ENCODE assay signal across 9 cellular contexts in genomic region chr12:53365245-53365904, GRCh38. TPM values are rescaled to one million over a fixed set of nuclear protein-coding genes. Genes with fewer than 3 reads are reported as not detected.
DNase-seq lines count a peak whose midpoint lies in the region; ATAC-seq and TF ChIP-seq lines count a peak whose summit lies in the region.
"Had no signal": no experiment of that assay in that cellular context is flagged by ENCODE, and none has a peak within 500 bp of the region (broad histone marks: within the 10 kb centered on the region; RNA-seq: fewer than 3 reads in every experiment).

No MANE protein-coding gene starts in this region.

- WGBS in IMR-90 (ENCODE audit: extremely low coverage in 2 of 2, insufficient read length in 1 of 2), 2 experiments, result 100% methylated on average over 2 of the region's 4 CpGs; no CpG with 5 or more reads in 1 of the 2 experiments
- 68 to 75% methylated on average over 4 of the region's 4 CpGs for WGBS in body of pancreas, 2 donors
- WGBS in mesenchymal stem cell, result 80% methylated on average over 4 of the region's 4 CpGs

- H4K20me1 ChIP-seq in IMR-90 (ENCODE audit: insufficient read depth, low read length), result no peaks in the 10 kb centered on the region

- TF ChIP-seq RAD21 in IMR-90 (IDR thresholded peaks at IDR 0.05; ENCODE audit: low read length), result no peak

- peak; percentile 20 for DNase-seq in AG08395 (ENCODE audit: low spot score)
- DNase-seq in IMR-90, result peak; percentile 49
- DNase-seq in body of pancreas, result peak in 1 of 4 donors; percentile 36
- peak; percentile 55 for DNase-seq in mesenchymal stem cell
- no peak for DNase-seq in NK-92 (lab: John Stamatoyannopoulos, UW; ENCODE audit: unreplicated experiment)
- DNase-seq: NCI-H1694 treated with DMSO at 0.1 percent for 48 hours had no signal

- TF ChIP-seq POLR2A in IMR-90 (IDR thresholded peaks at IDR 0.05; ENCODE audit: low read depth, low read length), result no peak
- peak in 1 of 3 donors; percentile 14 for TF ChIP-seq POLR2A in body of pancreas (IDR thresholded peaks at IDR 0.05)

- H3K9me3 ChIP-seq in IMR-90 (ENCODE audit: control insufficient read depth, insufficient read depth, low read length) (no peaks in the 10 kb centered on the region), body of pancreas (no peaks in the 10 kb centered on the region), mesenchymal stem cell (ENCODE audit: control insufficient read depth, low read length) (no peaks in the 10 kb centered on the region)

- no peak overlapping the region for H4K5ac ChIP-seq in IMR-90 (ENCODE audit: low read depth, low read length)

- H3K23ac ChIP-seq in IMR-90 (ENCODE audit: low read depth, low read length), result no peak overlapping the region
- H3K23ac ChIP-seq in mesenchymal stem cell (ENCODE audit: low read length in 2 of 2), result no peak overlapping the region

- H3K9ac ChIP-seq in IMR-90 (ENCODE audit: low read depth, low read length) (no peak overlapping the region), mesenchymal stem cell (ENCODE audit: low read length) (no peak overlapping the region)

- peak overlapping the region; percentile 88 for H2AFZ ChIP-seq in IMR-90 (replicated peaks; ENCODE audit: low read length, poor library complexity)
- H2AFZ ChIP-seq in mesenchymal stem cell (ENCODE audit: low read depth, low read length), result no peak overlapping the region

- no peak overlapping the region for H4K91ac ChIP-seq in IMR-90 (ENCODE audit: insufficient read depth, low read depth, low read length)
- no peak overlapping the region for H4K91ac ChIP-seq in mesenchymal stem cell (ENCODE audit: low read length)

- no peak overlapping the region for H3K4me2 ChIP-seq in IMR-90 (ENCODE audit: low read depth, low read length)
- H3K4me2 ChIP-seq in mesenchymal stem cell (ENCODE audit: low read length, poor library complexity, severe bottlenecking), result no peak overlapping the region

- no peak overlapping the region for H3K56ac ChIP-seq in IMR-90 (ENCODE audit: extremely low read depth, insufficient read depth, low read length)

- H2BK120ac ChIP-seq in IMR-90 (ENCODE audit: low read depth, low read length), result no peak overlapping the region
- no peak overlapping the region for H2BK120ac ChIP-seq in mesenchymal stem cell (ENCODE audit: low read depth, low read length)

- no peak overlapping the region for H2AK5ac ChIP-seq in IMR-90 (ENCODE audit: low read depth, low read length)
- H2AK5ac ChIP-seq in mesenchymal stem cell (ENCODE audit: low read length, severe bottlenecking), result no peak overlapping the region

- H3K18ac ChIP-seq in IMR-90 (ENCODE audit: low read depth, low read length) (no peak overlapping the region), mesenchymal stem cell (ENCODE audit: low read depth in 1 of 2, low read length in 2 of 2) (peak overlapping the region in 1 of 2 experiments; percentile 62)

- H2BK12ac ChIP-seq in mesenchymal stem cell (ENCODE audit: low read length in 2 of 2), result peak overlapping the region; percentile 77 to 92

- H3K4ac ChIP-seq in IMR-90 (ENCODE audit: low read depth, low read length) (0 out of 2 replicates have a peak overlapping the region, but pooled peaks have one; percentile 8), mesenchymal stem cell (ENCODE audit: low read depth in 1 of 2, low read length in 2 of 2) (peak overlapping the region in 1 of 2 experiments; percentile 7)

- no TSS peak for BruUV-seq in IMR-90 (replicated peaks; lab: Mats Ljungman, UMichigan)

- H2BK15ac ChIP-seq in IMR-90 (ENCODE audit: low read depth, low read length) (no peak overlapping the region), mesenchymal stem cell (ENCODE audit: low read depth, poor library complexity, severe bottlenecking) (peak overlapping the region; percentile 23)

- peak overlapping the region; percentile 5; the same call in 1 of the 2 replicates for H2BK20ac ChIP-seq in IMR-90 (ENCODE audit: low read depth, low read length)

- H3K4me1 ChIP-seq in IMR-90 (ENCODE audit: control insufficient read depth, insufficient read depth, low read length) (peaks cover 2% of the 10 kb centered on the region; the same call in 1 of the 2 replicates), body of pancreas (peaks cover 15% of the 10 kb centered on the region), mesenchymal stem cell (ENCODE audit: control insufficient read depth, insufficient read depth, low read depth, low read length) (peaks cover 3% of the 10 kb centered on the region)

- no peaks in the 10 kb centered on the region for H3K79me1 ChIP-seq in IMR-90 (ENCODE audit: low read depth in 1 of 2, low read length in 2 of 2)
- H3K79me1 ChIP-seq in mesenchymal stem cell (replicated peaks; ENCODE audit: low read length, poor library complexity, severe bottlenecking), result no peaks in the 10 kb centered on the region

- intact Hi-C loops in IMR-90 (cut with micrococcal nuclease), result no loop called here
- intact Hi-C loops in body of pancreas (cut with DNase I), result no loop called here

- in situ Hi-C loops in IMR-90 (cut with MboI; ENCODE audit: low sequenced_read_pairs), result no loop called here

- H3K4me3 ChIP-seq in IMR-90 (ENCODE audit: insufficient read depth, low read depth, low read length), result no peak overlapping the region
- no peak overlapping the region for H3K4me3 ChIP-seq in body of pancreas
- H3K4me3 ChIP-seq in mesenchymal stem cell (ENCODE audit: insufficient read depth in 1 of 2, low read depth in 1 of 2, low read length in 2 of 2), result no peak overlapping the region

- H4K8ac ChIP-seq in IMR-90 (ENCODE audit: low read depth in 2 of 2, low read length in 2 of 2) (peak overlapping the region in 1 of 2 experiments; percentile 53; a peak in 2 of 4 replicates), mesenchymal stem cell (ENCODE audit: low read length) (peak overlapping the region; percentile 80)

- H3K27me3 ChIP-seq in IMR-90 (ENCODE audit: control insufficient read depth, insufficient read depth, low read length) (no peaks in the 10 kb centered on the region), body of pancreas (no peaks in the 10 kb centered on the region), mesenchymal stem cell (ENCODE audit: control insufficient read depth in 1 of 2, insufficient read depth in 1 of 2, low read length in 2 of 2) (no peaks in the 10 kb centered on the region)

- H3K36me3 ChIP-seq in IMR-90 (ENCODE audit: control insufficient read depth, insufficient read depth, low read length) (no peaks in the 10 kb centered on the region), body of pancreas (replicated peaks in 1 of 2; ENCODE audit: insufficient read depth in 1 of 2, low read depth in 2 of 2) (no peaks in the 10 kb centered on the region), mesenchymal stem cell (ENCODE audit: control insufficient read depth in 1 of 2, insufficient read depth in 2 of 2, low read depth in 1 of 2, low read length in 2 of 2) (no peaks in the 10 kb centered on the region)

- no peak for TF ChIP-seq CTCF in IMR-90 (conservative IDR thresholded peaks at IDR 0.05; ENCODE audit: low read depth, low read length)
- TF ChIP-seq CTCF in body of pancreas (IDR thresholded peaks at IDR 0.05), result no peak

- peak overlapping the region; percentile 7; the same call in 1 of the 2 replicates for H3K14ac ChIP-seq in IMR-90 (replicated peaks; ENCODE audit: low read depth, low read length)
- no peak overlapping the region for H3K14ac ChIP-seq in mesenchymal stem cell (ENCODE audit: low read length in 2 of 2)

- ATAC-seq in IMR-90 (ENCODE audit: low read depth), result peak; percentile 53
- ATAC-seq in body of pancreas, result no peak
- no peak for ATAC-seq in GM19452 (IDR thresholded peaks at IDR 0.05; ENCODE audit: unreplicated experiment)
- no peak for ATAC-seq in HG03432 (IDR thresholded peaks at IDR 0.05; ENCODE audit: unreplicated experiment)
- no peak for ATAC-seq in HG02623 (IDR thresholded peaks at IDR 0.05; ENCODE audit: unreplicated experiment)

- CTCF ChIA-PET in IMR-90 (lab: Yijun Ruan, JAX), result interaction anchor here (0.5 kb wide), 1 partner anchor 19 kb away, joined by 3 read pairs; no protein-coding TSS in a partner anchor

- no peak overlapping the region for H3K27ac ChIP-seq in IMR-90 (ENCODE audit: insufficient read depth, low read length)
- H3K27ac ChIP-seq in body of pancreas, result peak overlapping the region in 3 of 4 donors; percentile 29 to 62 (median 45)
- no peak overlapping the region for H3K27ac ChIP-seq in mesenchymal stem cell (ENCODE audit: low read length, poor library complexity, severe bottlenecking)

- H2AK9ac ChIP-seq in IMR-90 (replicated peaks; ENCODE audit: low read depth, low read length, poor library complexity), result peak overlapping the region; percentile 13

- dilution Hi-C loops in IMR-90 (cut with HindIII; ENCODE audit: low sequenced_read_pairs, unreplicated experiment), result no loop called here

- POLR2A ChIA-PET in IMR-90 (lab: Charles Lee; ENCODE audit: unreplicated experiment), result no interaction called here

- peaks cover 6% of the 10 kb centered on the region; the same call in 1 of the 2 replicates for H3K9me1 ChIP-seq in IMR-90 (ENCODE audit: insufficient read depth, low read length)

- H2BK5ac ChIP-seq in IMR-90 (ENCODE audit: low read depth, low read length, poor library complexity, severe bottlenecking), result peak overlapping the region; percentile 62
- no peak overlapping the region for H2BK5ac ChIP-seq in mesenchymal stem cell (ENCODE audit: low read depth, low read length, poor library complexity, severe bottlenecking)

RNA-seq across cellular contexts. Expression of gene SP1, which starts 14.6 kb away (rescaled TPM):
- total RNA-seq in IMR-90 (2012; rRNA removed) (45.0 and 53.6 TPM in 2 replicates), body of pancreas (10 to 100 TPM; 16.8 to 24.6 TPM)
- 19.7 and 21.2 TPM in 2 replicates for polyA plus RNA-seq in IMR-90 (2012; rRNA removed)
- 4.3 and 9.9 TPM in 2 replicates for polyA plus RNA-seq in IMR-90 (2012; cell fraction: cytosol; rRNA removed)
- 24.6 and 42.1 TPM in 2 replicates for polyA plus RNA-seq in IMR-90 (2012; cell fraction: nucleus; rRNA removed; ENCODE audit: low replicate concordance)
- polyA plus RNA-seq in mesenchymal stem cell (2013, experiment 1 of 2), result 29.4 TPM
- polyA plus RNA-seq in mesenchymal stem cell (2013, experiment 2 of 2), result 27.5 TPM

RNA-seq across cellular contexts. Expression of gene SP7, which starts 29.2 kb away (rescaled TPM):
- total RNA-seq in IMR-90 (2012; rRNA removed) (not detected in 2 replicates), body of pancreas (not detected)
- polyA plus RNA-seq in IMR-90 (2012; rRNA removed), result not detected in 2 replicates
- not detected in 2 replicates for polyA plus RNA-seq in IMR-90 (2012; cell fraction: cytosol; rRNA removed)
- polyA plus RNA-seq in IMR-90 (2012; cell fraction: nucleus; rRNA removed; ENCODE audit: low replicate concordance), result not detected in 2 replicates
- polyA plus RNA-seq in mesenchymal stem cell (2013, experiment 1 of 2), result 0.01 TPM
- polyA plus RNA-seq in mesenchymal stem cell (2013, experiment 2 of 2), result not detected

RNA-seq across cellular contexts. Expression of gene AAAS, which starts 44.0 kb away (rescaled TPM):
- total RNA-seq in IMR-90 (2012; rRNA removed) (37.5 and 44.6 TPM in 2 replicates), body of pancreas (10 to 100 TPM; 40.0 to 53.7 TPM)
- polyA plus RNA-seq in IMR-90 (2012; rRNA removed), result 67.1 and 71.9 TPM in 2 replicates
- polyA plus RNA-seq in IMR-90 (2012; cell fraction: cytosol; rRNA removed), result 45.2 and 62.4 TPM in 2 replicates
- 345 TPM in 2 replicates for polyA plus RNA-seq in IMR-90 (2012; cell fraction: nucleus; rRNA removed; ENCODE audit: low replicate concordance)
- polyA plus RNA-seq in mesenchymal stem cell (2013, experiment 1 of 2), result 33.4 TPM
- polyA plus RNA-seq in mesenchymal stem cell (2013, experiment 2 of 2), result 32.3 TPM

RNA-seq across cellular contexts. Expression of gene AMHR2, which starts 58.3 kb away (rescaled TPM):
- total RNA-seq in IMR-90 (2012; rRNA removed), result not detected in 2 replicates
- polyA plus RNA-seq in IMR-90 (2012; rRNA removed), result not detected in 2 replicates
- polyA plus RNA-seq in IMR-90 (2012; cell fraction: cytosol; rRNA removed), result not detected in 2 replicates
- 0.04 TPM in 1 of 2 replicates, not detected in the other for polyA plus RNA-seq in IMR-90 (2012; cell fraction: nucleus; rRNA removed; ENCODE audit: low replicate concordance)
- total RNA-seq in body of pancreas, result 10 to 100 TPM in 1 of 2 donors, 1 to 10 TPM in 1; 2.3 to 10.6 TPM
- polyA plus RNA-seq in mesenchymal stem cell (2013, experiment 1 of 2), result 0.01 TPM
- polyA plus RNA-seq in mesenchymal stem cell (2013, experiment 2 of 2), result not detected

Comparison
In these comparisons a context has a peak if more than half of its experiments do, and no peak if none do; other contexts are left out.
1. H3K27ac ChIP-seq: peak in body of pancreas (3 of 4); none in IMR-90 (single experiment) and mesenchymal stem cell (single experiment).